10 cellular contexts compared by ENCODE assay signal in genomic region chr1:39646232-39647081, GRCh38. TPM values are rescaled to one million over a fixed set of nuclear protein-coding genes. Genes with fewer than 3 reads are reported as not detected.
A peak's percentile ranks its signal among the peaks of the same experiment; 100 is the strongest.
DNase-seq lines count a peak whose midpoint lies in the region; ATAC-seq and TF ChIP-seq lines count a peak whose summit lies in the region.
"Had no signal": no experiment of that assay in that cellular context is flagged by ENCODE, and none has a peak within 500 bp of the region (broad histone marks: within the 10 kb centered on the region; RNA-seq: fewer than 3 reads in every experiment).

No MANE protein-coding gene starts in this region.

- no peak overlapping the region for H4K8ac ChIP-seq in neuronal stem cell (ENCODE audit: low read depth, low read length)

- peak overlapping the region; percentile 91 for H2BK12ac ChIP-seq in neuronal stem cell (ENCODE audit: low read length)

- no peak overlapping the region for H2AK5ac ChIP-seq in neuronal stem cell (ENCODE audit: low read depth, low read length)

- H2AFZ ChIP-seq in neuronal stem cell (ENCODE audit: low read length): peak overlapping the region; percentile 64

- no peak overlapping the region for H3K4me2 ChIP-seq in neuronal stem cell (ENCODE audit: insufficient read depth, low read length, poor library complexity, severe bottlenecking)

- no CpG with 5 or more reads among the region's 12 CpGs for WGBS in neuronal stem cell (ENCODE audit: extremely low coverage in 2 of 2, insufficient read length in 2 of 2, insufficient replicate concordance in 1 of 2), 2 donors

- H3K18ac ChIP-seq in neuronal stem cell (ENCODE audit: low read length): peak overlapping the region; percentile 92

- H2BK15ac ChIP-seq in neuronal stem cell (ENCODE audit: low read length): peak overlapping the region; percentile 68

- H3K9ac ChIP-seq in NT2/D1 (ENCODE audit: insufficient read length, low read depth) (no peak overlapping the region), neuronal stem cell (ENCODE audit: low read depth, low read length, poor library complexity) (peak overlapping the region; percentile 16)

- no peaks in the 10 kb centered on the region for H3K36me3 ChIP-seq in BJ (ENCODE audit: control insufficient read depth, insufficient read depth, low read length)
- no peaks in the 10 kb centered on the region for H3K36me3 ChIP-seq in NT2/D1 (ENCODE audit: insufficient read depth, insufficient read length, low read length)
- no peaks in the 10 kb centered on the region for H3K36me3 ChIP-seq in neuronal stem cell (replicated peaks in 1 of 2; ENCODE audit: control insufficient read depth in 2 of 2, insufficient read depth in 2 of 2, low read length in 2 of 2)

- H3K4me1 ChIP-seq in NT2/D1 (ENCODE audit: insufficient read depth, insufficient read length) (peaks cover 15% of the 10 kb centered on the region), neuronal stem cell (ENCODE audit: control insufficient read depth in 2 of 2, insufficient read depth in 1 of 2, low read depth in 1 of 2, low read length in 2 of 2) (peaks cover 0 to 15% of the 10 kb centered on the region in 2 donors)

- no peak overlapping the region for H3K14ac ChIP-seq in neuronal stem cell (ENCODE audit: low read length)

- H3K4me3 ChIP-seq in BJ (ENCODE audit: low read depth, low read length) (no peak overlapping the region), NT2/D1 (ENCODE audit: insufficient read length, low read depth) (no peak overlapping the region), fibroblast of pulmonary artery (replicated peaks; ENCODE audit: low read depth, low read length) (no peak overlapping the region), neuronal stem cell (ENCODE audit: low read length in 2 of 2) (no peak overlapping the region)

- peak overlapping the region; percentile 41 for H4K91ac ChIP-seq in neuronal stem cell (ENCODE audit: low read depth, low read length, poor library complexity)

- DNase-seq in BJ (ENCODE audit: low read depth) (peak; percentile 55), NT2/D1 (ENCODE audit: low read depth, low spot score) (peak; percentile 22), fibroblast of pulmonary artery (ENCODE audit: low read depth) (peak; percentile 73), neuronal stem cell (ENCODE audit: low spot score) (peak; percentile 30), cerebellum (ENCODE audit: low spot score) (no peak), HuH-7.5 (ENCODE audit: low spot score) (no peak)
- DNase-seq: CD4-positive, alpha-beta memory T cell; NCI-H2029 treated with DMSO at 0.1 percent for 48 hours had no signal

- H3K23ac ChIP-seq in neuronal stem cell (ENCODE audit: low read depth, low read length, poor library complexity): peak overlapping the region; percentile 21

- CTCF ChIA-PET in BJ (lab: Yijun Ruan, JAX): interaction anchor here (0.6 to 15.3 kb wide), 9 partner anchors 9 to 1639 kb away, joined by 3 to 448 read pairs (median 8); partner anchors contain the start of gene NT5C1A

- H2BK120ac ChIP-seq in neuronal stem cell (ENCODE audit: low read depth, low read length): no peak overlapping the region

- peak overlapping the region; percentile 73 for H3K27ac ChIP-seq in neuronal stem cell (replicated peaks; ENCODE audit: low read length)

- H3K79me1 ChIP-seq in neuronal stem cell (ENCODE audit: low read depth, low read length): no peaks in the 10 kb centered on the region

- peaks cover 2% of the 10 kb centered on the region; the same call in 1 of the 2 replicates for H3K27me3 ChIP-seq in BJ (ENCODE audit: control insufficient read depth, insufficient read depth, low read length)
- peaks cover 83% of the 10 kb centered on the region for H3K27me3 ChIP-seq in NT2/D1 (ENCODE audit: insufficient read depth, insufficient read length)
- H3K27me3 ChIP-seq in neuronal stem cell (ENCODE audit: control insufficient read depth in 3 of 3, insufficient read depth in 3 of 3, low read depth in 1 of 3, low read length in 3 of 3): peaks cover 0 to 43% (median 0%) of the 10 kb centered on the region in 3 experiments

- no peak for ATAC-seq in GM21381 (IDR thresholded peaks at IDR 0.05; ENCODE audit: unreplicated experiment)
- no peak for ATAC-seq in GM18519 (IDR thresholded peaks at IDR 0.05; ENCODE audit: low FRiP score, unreplicated experiment)

- POLR2A ChIA-PET in BJ (lab: Charles Lee): no interaction called here

- no peaks in the 10 kb centered on the region for H3K9me3 ChIP-seq in NT2/D1 (ENCODE audit: insufficient read depth, low read length)
- no peaks in the 10 kb centered on the region for H3K9me3 ChIP-seq in neuronal stem cell (replicated peaks in 1 of 2; ENCODE audit: control insufficient read depth in 2 of 2, insufficient read depth in 1 of 2, low read depth in 1 of 2, low read length in 2 of 2)

- no peak overlapping the region for H3K4ac ChIP-seq in neuronal stem cell (ENCODE audit: low read length)

- no peak overlapping the region for H2BK5ac ChIP-seq in neuronal stem cell (ENCODE audit: low read length)

- TF ChIP-seq CTCF in BJ (IDR thresholded peaks at IDR 0.05; ENCODE audit: insufficient read depth, low read depth, low read length): peak; percentile 23; the same call in 1 of the 2 replicates
- TF ChIP-seq CTCF in fibroblast of pulmonary artery (IDR thresholded peaks at IDR 0.05; ENCODE audit: low read length, missing control alignments): no peak

RNA-seq across cellular contexts. Expression of gene HEYL, which starts 7.0 kb away (rescaled TPM):
- polyA plus RNA-seq in BJ (2011; rRNA removed): 0.16 and 0.50 TPM in 2 replicates
- 0.19 and 0.26 TPM in 2 replicates for polyA minus RNA-seq in BJ (2011; rRNA and poly(A)+ RNA removed)
- 6.7 TPM for polyA plus RNA-seq in neuronal stem cell (2013, experiment 1 of 2)
- polyA plus RNA-seq in neuronal stem cell (2013, experiment 2 of 2): 6.9 TPM
- total RNA-seq in cerebellum: 0.82 TPM

RNA-seq across cellular contexts. Expression of gene NT5C1A, which starts 25.4 kb away (rescaled TPM):
- polyA plus RNA-seq in BJ (2011; rRNA removed): not detected in 2 replicates
- polyA minus RNA-seq in BJ (2011; rRNA and poly(A)+ RNA removed): not detected in 2 replicates
- polyA plus RNA-seq in neuronal stem cell (2013, experiment 1 of 2): 0.04 TPM
- polyA plus RNA-seq in neuronal stem cell (2013, experiment 2 of 2): not detected
- 1.00 TPM for total RNA-seq in cerebellum
- polyA plus RNA-seq: CD4-positive, alpha-beta memory T cell had no signal

RNA-seq across cellular contexts. Expression of gene HPCAL4, which starts 44.8 kb away (rescaled TPM):
- polyA plus RNA-seq in BJ (2011; rRNA removed): not detected in 2 replicates
- polyA minus RNA-seq in BJ (2011; rRNA and poly(A)+ RNA removed): not detected in 2 replicates
- polyA plus RNA-seq in neuronal stem cell (2013, experiment 1 of 2): 0.18 TPM
- polyA plus RNA-seq in neuronal stem cell (2013, experiment 2 of 2): 0.11 TPM
- 27.9 TPM for total RNA-seq in cerebellum

Comparison
In these comparisons a context has a peak if more than half of its experiments do, and no peak if none do; other contexts are left out.
1. DNase-seq: peak in BJ (single experiment), NT2/D1 (single experiment), fibroblast of pulmonary artery (single experiment) and neuronal stem cell (single experiment); none in cerebellum (single experiment) and HuH-7.5 (single experiment).